ENCODE assay signal across 14 cellular contexts in genomic region chr14:101894365-101895113, GRCh38.
DNase-seq lines count a peak whose midpoint lies in the region; ATAC-seq and TF ChIP-seq lines count a peak whose summit lies in the region.
"Had no signal": no experiment of that assay in that cellular context is flagged by ENCODE, and none has a peak within 500 bp of the region (broad histone marks: within the 10 kb centered on the region; RNA-seq: fewer than 3 reads in every experiment).

No MANE protein-coding gene starts in this region.

- no peak overlapping the region for H3K4me3 ChIP-seq in SK-N-MC
- no peak overlapping the region for H3K4me3 ChIP-seq in endodermal cell (ENCODE audit: low read length)
- H3K4me3 ChIP-seq: GM23248 had no signal

- H3K27ac ChIP-seq in SK-N-MC (peak overlapping the region; percentile 46; the same call in 1 of the 2 replicates), endodermal cell (ENCODE audit: low read depth, low read length) (no peak overlapping the region)
- H3K27ac ChIP-seq: C4-2B, GM23248 had no signal

- no peak overlapping the region for H3K9ac ChIP-seq in SK-N-MC (ENCODE audit: insufficient read length)
- H3K9ac ChIP-seq in endodermal cell (ENCODE audit: extremely low read depth, low read length, poor library complexity, severe bottlenecking), result no peak overlapping the region
- H3K9ac ChIP-seq: GM23248 had no signal

- peaks cover 67% of the 10 kb centered on the region for H3K36me3 ChIP-seq in SK-N-MC (ENCODE audit: insufficient read depth, low read length)
- peaks cover 67% of the 10 kb centered on the region for H3K36me3 ChIP-seq in endodermal cell (ENCODE audit: control insufficient read depth, insufficient read depth, low read length)

- no peaks in the 10 kb centered on the region for H3K27me3 Mint-ChIP-seq in endodermal cell (ENCODE audit: insufficient read depth)
- no peaks in the 10 kb centered on the region for H3K27me3 Mint-ChIP-seq in osteocyte (ENCODE audit: unreplicated experiment)
- H3K27me3 Mint-ChIP-seq: B cell; CD4-positive, alpha-beta memory T cell had no signal

- DNase-seq in SK-N-MC (ENCODE audit: low read depth, low spot score), result no peak
- peak; percentile 1 for DNase-seq in endodermal cell
- DNase-seq in osteocyte (ENCODE audit: extremely low spot score, unreplicated experiment), result peak; percentile 13
- DNase-seq in NCI-H526 treated with DMSO at 0.1 percent for 48 hours (lab: John Stamatoyannopoulos, UW), result no peak
- DNase-seq: CD4-positive, alpha-beta memory T cell; DMS79; GM23248 had no signal

- no peaks in the 10 kb centered on the region for H3K9me3 Mint-ChIP-seq in endodermal cell
- H3K9me3 Mint-ChIP-seq in osteocyte (ENCODE audit: unreplicated experiment), result no peaks in the 10 kb centered on the region
- H3K9me3 Mint-ChIP-seq: CD4-positive, alpha-beta memory T cell had no signal

- no peak for TF ChIP-seq CTCF in endodermal cell (conservative IDR thresholded peaks at IDR 0.05)
- TF ChIP-seq CTCF in osteocyte (IDR thresholded peaks at IDR 0.05), result no peak

- no peaks in the 10 kb centered on the region for H3K4me1 ChIP-seq in endodermal cell (ENCODE audit: control insufficient read depth, insufficient read depth, low read length)

- H3K9me3 ChIP-seq in SK-N-MC (ENCODE audit: low read depth, low read length) (no peaks in the 10 kb centered on the region), endodermal cell (ENCODE audit: control insufficient read depth, low read length) (no peaks in the 10 kb centered on the region)

- ATAC-seq in HG03159 (IDR thresholded peaks at IDR 0.05; ENCODE audit: unreplicated experiment) (no peak), GM21390 (IDR thresholded peaks at IDR 0.05; ENCODE audit: unreplicated experiment) (no peak), HG02610 (IDR thresholded peaks at IDR 0.05; ENCODE audit: unreplicated experiment) (no peak)
- ATAC-seq: HCT116, HepG2 had no signal

- H3K27me3 ChIP-seq in endodermal cell (ENCODE audit: control insufficient read depth, insufficient read depth, low read length, poor library complexity, severe bottlenecking), result no peaks in the 10 kb centered on the region

- H3K36me3 Mint-ChIP-seq in endodermal cell (ENCODE audit: low read depth) (peaks cover 59% of the 10 kb centered on the region), osteocyte (ENCODE audit: unreplicated experiment) (peaks cover 37% of the 10 kb centered on the region)

- H3K4me1 Mint-ChIP-seq in endodermal cell (no peaks in the 10 kb centered on the region), osteocyte (ENCODE audit: unreplicated experiment) (no peaks in the 10 kb centered on the region)
- H3K4me1 Mint-ChIP-seq: B cell had no signal

- H3K27ac Mint-ChIP-seq in endodermal cell, result no peak overlapping the region
- no peak overlapping the region for H3K27ac Mint-ChIP-seq in osteocyte (ENCODE audit: unreplicated experiment)
- H3K27ac Mint-ChIP-seq: B cell had no signal

- H3K4me3 Mint-ChIP-seq in endodermal cell (no peak overlapping the region), osteocyte (ENCODE audit: unreplicated experiment) (no peak overlapping the region)
- H3K4me3 Mint-ChIP-seq: B cell; CD4-positive, alpha-beta memory T cell had no signal

- WGBS in endodermal cell (ENCODE audit: insufficient coverage in 1 of 2, insufficient read length in 1 of 2), 2 experiments, result 88 to 90% methylated on average over 8 to 12 of the region's 12 CpGs

Comparison
In these comparisons a context has a peak if more than half of its experiments do, and no peak if none do; other contexts are left out.
1. DNase-seq: peak in endodermal cell (single experiment) and osteocyte (single experiment); none in SK-N-MC (single experiment) and NCI-H526 treated with DMSO at 0.1 percent for 48 hours (single experiment).